In genomic region chr4:152513078-152513477, GRCh38 we compare ENCODE assay signal across 19 cellular contexts.
"Had no signal": no experiment of that assay in that cellular context is flagged by ENCODE, and none has a peak within 500 bp of the region (broad histone marks: within the 10 kb centered on the region; RNA-seq: fewer than 3 reads in every experiment).

No MANE protein-coding gene starts in this region.

- FAIRE-seq: islet of Langerhans had no signal

- DNase-seq: activated CD4-positive, alpha-beta T cell treated with anti-CD3 and anti-CD28 coated beads for 1 hour; activated CD4-positive, alpha-beta T cell treated with anti-CD3 and anti-CD28 coated beads, Interleukin-2, amount 50 U/mL, for 1 hour; activated CD8-positive, alpha-beta T cell treated with anti-CD3 and anti-CD28 coated beads, Interleukin-2, amount 10 ng/mL, durations not matched to agents 7 days and 5 days; activated effector memory CD4-positive, alpha-beta T cell treated with Interleukin-2 at 50 U/mL for 16 hours; activated naive CD4-positive, alpha-beta T cell treated with anti-CD3 and anti-CD28 coated beads for 36 hours; activated naive CD8-positive, alpha-beta T cell treated with anti-CD3 and anti-CD28 coated beads, Interleukin-2, amount 10 ng/mL, durations not matched to agents 7 days and 5 days; activated T-cell treated with anti-CD3 and anti-CD28 coated beads, Interleukin-2, amount 50 U/mL, for 24 hours; amniotic stem cell; cerebellar nuclear complex; esophagus squamous epithelium; gastrocnemius medialis; ovary; right cardiac atrium; stimulated activated CD4-positive, alpha-beta T cell treated with anti-CD3 and anti-CD28 coated beads, Interleukin-4, amount 100 ng/mL, for 24 hours; stimulated activated naive CD8-positive, alpha-beta T cell treated with anti-CD3 and anti-CD28 coated beads, Interleukin-15, Interleukin-2, amounts not matched to agents 100 U/mL and 50 U/mL, for 24 hours; T-helper 17 cell; upper lobe of left lung had no signal

- H3K4me3 Mint-ChIP-seq: activated CD8-positive, alpha-beta T cell treated with anti-CD3 and anti-CD28 coated beads, Interleukin-2, amount 10 ng/mL, durations not matched to agents 7 days and 5 days; activated naive CD4-positive, alpha-beta T cell treated with anti-CD3 and anti-CD28 coated beads for 36 hours; activated naive CD8-positive, alpha-beta T cell treated with anti-CD3 and anti-CD28 coated beads, Interleukin-2, amount 10 ng/mL, durations not matched to agents 7 days and 5 days; activated T-cell treated with anti-CD3 and anti-CD28 coated beads, Interleukin-2, amount 50 U/mL, for 24 hours; natural killer cell treated with Interleukin-12 subunit alpha and Interleukin-12 subunit beta and Interleukin-15 and Interleukin-18, amount 100 ng/mL, for 72 hours had no signal

- H3K27ac Mint-ChIP-seq: activated CD8-positive, alpha-beta T cell treated with anti-CD3 and anti-CD28 coated beads, Interleukin-2, amount 10 ng/mL, durations not matched to agents 7 days and 5 days; activated naive CD4-positive, alpha-beta T cell treated with anti-CD3 and anti-CD28 coated beads for 36 hours; activated naive CD8-positive, alpha-beta T cell treated with anti-CD3 and anti-CD28 coated beads, Interleukin-2, amount 10 ng/mL, durations not matched to agents 7 days and 5 days; natural killer cell treated with Interleukin-12 subunit alpha and Interleukin-12 subunit beta and Interleukin-15 and Interleukin-18, amount 100 ng/mL, for 72 hours; T-helper 17 cell had no signal

- H3K27me3 Mint-ChIP-seq: activated naive CD8-positive, alpha-beta T cell treated with anti-CD3 and anti-CD28 coated beads, Interleukin-2, amount 10 ng/mL, durations not matched to agents 7 days and 5 days; activated T-cell treated with anti-CD3 and anti-CD28 coated beads, Interleukin-2, amount 50 U/mL, for 24 hours; natural killer cell treated with Interleukin-12 subunit alpha and Interleukin-12 subunit beta and Interleukin-15 and Interleukin-18, amount 100 ng/mL, for 72 hours; T-helper 17 cell had no signal

- H3K36me3 Mint-ChIP-seq: natural killer cell treated with Interleukin-12 subunit alpha and Interleukin-12 subunit beta and Interleukin-15 and Interleukin-18, amount 100 ng/mL, for 72 hours had no signal

- ATAC-seq: activated CD8-positive, alpha-beta T cell treated with anti-CD3 and anti-CD28 coated beads, Interleukin-2, amount 10 ng/mL, durations not matched to agents 7 days and 5 days; gastrocnemius medialis; right cardiac atrium; stimulated activated naive CD8-positive, alpha-beta T cell treated with anti-CD3 and anti-CD28 coated beads, Interleukin-15, Interleukin-2, amounts not matched to agents 100 U/mL and 50 U/mL, for 24 hours; T-helper 17 cell had no signal

- H3K9me3 Mint-ChIP-seq: activated naive CD4-positive, alpha-beta T cell treated with anti-CD3 and anti-CD28 coated beads for 36 hours; activated naive CD8-positive, alpha-beta T cell treated with anti-CD3 and anti-CD28 coated beads, Interleukin-2, amount 10 ng/mL, durations not matched to agents 7 days and 5 days; activated T-cell treated with anti-CD3 and anti-CD28 coated beads, Interleukin-2, amount 50 U/mL, for 24 hours; natural killer cell treated with Interleukin-12 subunit alpha and Interleukin-12 subunit beta and Interleukin-15 and Interleukin-18, amount 100 ng/mL, for 72 hours had no signal
